10 cellular contexts compared by ENCODE assay signal in the genomic region with DNA sequence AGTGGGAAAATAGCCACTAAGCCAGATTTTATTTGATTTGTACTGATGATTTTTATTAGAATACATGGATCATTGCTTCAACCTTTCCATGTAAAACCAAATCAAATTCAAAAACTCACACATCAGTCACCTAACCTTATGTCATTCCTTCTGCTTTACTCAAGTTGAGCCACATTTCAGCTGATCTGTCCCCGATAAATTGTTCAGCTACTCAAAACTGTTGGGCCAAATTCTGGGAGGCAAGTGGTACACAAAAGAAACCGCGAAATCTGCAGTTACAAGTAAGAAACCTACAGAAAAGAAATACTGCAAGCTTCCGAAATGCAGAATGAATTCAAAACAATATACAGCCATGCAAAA.
DNase-seq lines count a peak whose midpoint lies in the region; ATAC-seq and TF ChIP-seq lines count a peak whose summit lies in the region.
"Had no signal": no experiment of that assay in that cellular context is flagged by ENCODE, and none has a peak within 500 bp of the region (broad histone marks: within the 10 kb centered on the region; RNA-seq: fewer than 3 reads in every experiment).

No MANE protein-coding gene starts in this region.

- ATAC-seq in left lung = no peak

- DNase-seq in DMS 273 (lab: John Stamatoyannopoulos, UW; ENCODE audit: unreplicated experiment) (peak; percentile 32), DMS 273 treated with DMSO at 0.1 percent for 48 hours (lab: John Stamatoyannopoulos, UW) (no peak), ascending aorta (ENCODE audit: low spot score in 2 of 2) (no peak), left lung (no peak), stomach (no peak), activated gamma-delta T cell (lab: John Stamatoyannopoulos, UW) (no peak), NCI-H1436 treated with DMSO at 0.1 percent for 48 hours (lab: John Stamatoyannopoulos, UW) (no peak)
- DNase-seq in stimulated activated CD4-positive, alpha-beta T cell treated with anti-CD3 and anti-CD28 coated beads, Interleukin-1b, Interleukin-23, amount 100 ng/mL, for 48 hours = no peak
- DNase-seq: NCI-H1930 had no signal

- H3K27me3 ChIP-seq in ascending aorta = no peaks in the 10 kb centered on the region
- H3K27me3 ChIP-seq in left lung = no peaks in the 10 kb centered on the region
- H3K27me3 ChIP-seq in stomach = no peaks in the 10 kb centered on the region

- intact Hi-C loops in ascending aorta (cut with DNase I) = loop anchor here (5.0 kb wide), 2 partner anchors 76 to 109 kb away; a partner anchor contains a TSS
- intact Hi-C loops in left lung (cut with DNase I) = no loop called here
- intact Hi-C loops in stomach (cut with DNase I; ENCODE audit: low total_unique reads) = no loop called here

- TF ChIP-seq EP300 in stomach (IDR thresholded peaks at IDR 0.05) = no peak

- peaks cover 0 to 6% of the 10 kb centered on the region in 2 donors for H3K4me1 ChIP-seq in ascending aorta
- peaks cover 0 to 13% of the 10 kb centered on the region in 2 donors for H3K4me1 ChIP-seq in left lung
- H3K4me1 ChIP-seq in stomach = peaks cover 0 to 24% (median 12%) of the 10 kb centered on the region in 4 donors

- H3K9me3 ChIP-seq in ascending aorta = no peaks in the 10 kb centered on the region
- no peaks in the 10 kb centered on the region for H3K9me3 ChIP-seq in left lung
- H3K9me3 ChIP-seq in stomach = no peaks in the 10 kb centered on the region

- TF ChIP-seq CTCF in ascending aorta (IDR thresholded peaks at IDR 0.05) (no peak), left lung (IDR thresholded peaks at IDR 0.05) (no peak), stomach (IDR thresholded peaks at IDR 0.05) (no peak)

- H3K27ac ChIP-seq in ascending aorta (peak overlapping the region; percentile 81 to 85), left lung (peak overlapping the region; percentile 62 to 76), stomach (peak overlapping the region in 3 of 5 donors; percentile 77 to 84 (median 81))
- H3K27ac ChIP-seq: 22Rv1 had no signal

- no peak for TF ChIP-seq POLR2A in stomach (IDR thresholded peaks at IDR 0.05)

- H3K4me3 ChIP-seq in ascending aorta (peak overlapping the region; percentile 51 to 75), left lung (peak overlapping the region in 1 of 2 donors; percentile 30), stomach (peak overlapping the region; percentile 41 to 45 (median 42))

- WGBS in stomach, 5 donors = 68 to 84% (median 78%) methylated on average over 4 of the region's 4 CpGs

- H3K36me3 ChIP-seq in ascending aorta (no peaks in the 10 kb centered on the region), left lung (no peaks in the 10 kb centered on the region), stomach (no peaks in the 10 kb centered on the region)
